In the genomic region with DNA sequence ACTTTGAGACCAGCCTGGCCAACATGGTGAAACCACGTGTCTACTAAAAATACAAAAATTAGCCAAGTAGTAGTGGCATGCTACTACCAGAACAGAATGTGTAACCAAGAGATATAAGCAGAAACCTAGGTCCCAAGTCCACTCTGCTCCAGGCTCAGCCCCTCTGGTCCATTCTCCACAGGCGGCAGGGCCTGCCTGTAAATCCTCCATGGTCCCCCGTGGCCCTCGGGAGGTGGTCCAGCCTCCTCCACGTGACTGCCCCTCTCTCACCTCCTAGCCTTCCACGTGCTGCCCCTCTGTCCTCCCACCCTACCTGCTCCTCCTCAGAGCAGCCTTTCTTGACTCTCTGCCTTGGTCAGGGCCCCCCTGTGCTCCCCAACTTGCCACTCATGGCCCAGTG, we compare ENCODE assay signal across 8 cellular contexts.
"Had no signal": no experiment of that assay in that cellular context is flagged by ENCODE, and none has a peak within 500 bp of the region (broad histone marks: within the 10 kb centered on the region; RNA-seq: fewer than 3 reads in every experiment).

No MANE protein-coding gene starts in this region.

- H3K4me2 ChIP-seq: GM23338 had no signal

- H3K4me3 ChIP-seq: GM23338 had no signal

- H3K27ac ChIP-seq: HL-60 had no signal

- DNase-seq: H9, HCEC 1CT, IMR-90, KBM-7 had no signal

- H2AFZ ChIP-seq: GM23338 had no signal

- FAIRE-seq: H1, H54 had no signal
